Comparison of ENCODE assay signal across 8 cellular contexts in genomic region chr6:130517444-130517931, GRCh38.
DNase-seq lines count a peak whose midpoint lies in the region; ATAC-seq and TF ChIP-seq lines count a peak whose summit lies in the region.

No MANE protein-coding gene starts in this region.

- TF ChIP-seq CTCF in GM10248 (IDR thresholded peaks at IDR 0.05; ENCODE audit: control extremely low read depth, extremely low read depth, low read depth, missing control alignments), result no peak

- in situ Hi-C loops in ACHN (cut with HindIII; ENCODE audit: low pct_ligation_motif_present, low pct_unique_long_range_greater_than_20kb, low sequenced_read_pairs), result no loop called here

- H3K9me3 Mint-ChIP-seq in activated naive CD4-positive, alpha-beta T cell treated with anti-CD3 and anti-CD28 coated beads, Interleukin-2, amount 50 U/mL, for 72 hours, result peaks cover 15 to 22% of the 10 kb centered on the region in 2 donors

- POLR2A ChIA-PET in GM10248 (lab: Yijun Ruan, JAX), result no interaction called here

- peak overlapping the region; percentile 91 to 92 for H3K27ac Mint-ChIP-seq in activated naive CD4-positive, alpha-beta T cell treated with anti-CD3 and anti-CD28 coated beads, Interleukin-2, amount 50 U/mL, for 72 hours

- CTCF ChIA-PET in GM10248 (lab: Yijun Ruan, JAX), result interaction anchor here (1.2 kb wide), 1 partner anchor 11 kb away, joined by 3 read pairs; no protein-coding TSS in a partner anchor

- peak; percentile 66 for ATAC-seq in GM19455 (IDR thresholded peaks at IDR 0.05; ENCODE audit: unreplicated experiment)
- peak; percentile 78 for ATAC-seq in HG03175 (IDR thresholded peaks at IDR 0.05; ENCODE audit: unreplicated experiment)
- ATAC-seq in activated naive CD4-positive, alpha-beta T cell treated with anti-CD3 and anti-CD28 coated beads, Interleukin-2, amount 50 U/mL, for 72 hours, result peak; percentile 81 to 84

- DNase-seq in GM10248 (ENCODE audit: extremely low spot score) (peak; percentile 42), ACHN (no peak), cardiac septum (ENCODE audit: low spot score) (no peak), NCI-H82 (lab: John Stamatoyannopoulos, UW) (no peak), NCI-H82 treated with DMSO at 0.1 percent for 48 hours (lab: John Stamatoyannopoulos, UW; ENCODE audit: unreplicated experiment) (no peak)
- DNase-seq in activated naive CD4-positive, alpha-beta T cell treated with anti-CD3 and anti-CD28 coated beads, Interleukin-2, amount 50 U/mL, for 72 hours (ENCODE audit: low spot score in 2 of 2), result peak in 1 of 2 donors; percentile 29

- intact Hi-C loops in cardiac septum (cut with DNase I), result no loop called here

- H3K36me3 Mint-ChIP-seq in activated naive CD4-positive, alpha-beta T cell treated with anti-CD3 and anti-CD28 coated beads, Interleukin-2, amount 50 U/mL, for 72 hours, result peaks cover 13 to 44% of the 10 kb centered on the region in 2 donors
